ENCODE assay signal across 8 cellular contexts in genomic region chr12:121537814-121538698, GRCh38. TPM values are rescaled to one million over a fixed set of nuclear protein-coding genes. Genes with fewer than 3 reads are reported as not detected.
A peak's percentile ranks its signal among the peaks of the same experiment; 100 is the strongest.
DNase-seq lines count a peak whose midpoint lies in the region; ATAC-seq and TF ChIP-seq lines count a peak whose summit lies in the region.

No MANE protein-coding gene starts in this region.

- intact Hi-C loops in activated T-helper 2 cell treated with anti-CD3 and anti-CD28 coated beads, Interferon-gamma antibody, Interleukin-2, Interleukin-4, amounts not matched to agents 10 μg/mL and 5 μg/mL and 100 μg/mL, durations not matched to agents 14 hours and 24 hours and 36 hours (cut with micrococcal nuclease): loop anchor here (5.0 kb wide), 3 partner anchors 44 to 134 kb away; partner anchors contain the start of genes KDM2B and ORAI1
- intact Hi-C loops in prostate gland (cut with DNase I): loop anchor here (2.0 kb wide), 1 partner anchor 37 kb away; no protein-coding TSS in a partner anchor

- peak overlapping the region; percentile 45; the same call in 1 of the 2 replicates for H2AFZ ChIP-seq in Karpas-422 (ENCODE audit: low read length)

- no peaks in the 10 kb centered on the region for H3K36me3 ChIP-seq in Karpas-422 (ENCODE audit: insufficient read depth, low read length)
- H3K36me3 ChIP-seq in gastroesophageal sphincter: peaks cover 0 to 8% of the 10 kb centered on the region in 2 donors
- no peaks in the 10 kb centered on the region for H3K36me3 ChIP-seq in prostate gland

- peak overlapping the region; percentile 95 for H3K9ac ChIP-seq in Karpas-422 (ENCODE audit: low read length)

- peak in 1 of 4 experiments; percentile 5 for TF ChIP-seq CTCF in gastroesophageal sphincter (IDR thresholded peaks at IDR 0.05)
- no peak for TF ChIP-seq CTCF in prostate gland (IDR thresholded peaks at IDR 0.05)

- H3K27ac ChIP-seq in Karpas-422 (ENCODE audit: low read length) (peak overlapping the region; percentile 99), gastroesophageal sphincter (peak overlapping the region; percentile 80 to 95 (median 94)), prostate gland (peak overlapping the region; percentile 76 to 82)

- H3K27me3 Mint-ChIP-seq in activated T-helper 2 cell treated with anti-CD3 and anti-CD28 coated beads, Interferon-gamma antibody, Interleukin-2, Interleukin-4, amounts not matched to agents 10 μg/mL and 5 μg/mL and 100 μg/mL, durations not matched to agents 14 hours and 24 hours and 36 hours (ENCODE audit: low read depth): no peaks in the 10 kb centered on the region

- H3K4me3 ChIP-seq in Karpas-422 (ENCODE audit: low read length) (peak overlapping the region; percentile 84), gastroesophageal sphincter (peak overlapping the region; percentile 50 to 86), prostate gland (peak overlapping the region; percentile 50 to 51)

- H3K4me2 ChIP-seq in Karpas-422 (ENCODE audit: low read depth, low read length, poor library complexity, severe bottlenecking): peak overlapping the region; percentile 96

- H3K4me3 Mint-ChIP-seq in activated T-helper 2 cell treated with anti-CD3 and anti-CD28 coated beads, Interferon-gamma antibody, Interleukin-2, Interleukin-4, amounts not matched to agents 10 μg/mL and 5 μg/mL and 100 μg/mL, durations not matched to agents 14 hours and 24 hours and 36 hours (ENCODE audit: low read depth): peak overlapping the region; percentile 79

- peak; percentile 15 for DNase-seq in EH (ENCODE audit: low read depth)
- peak; percentile 79 for DNase-seq in Karpas-422
- DNase-seq in activated T-helper 2 cell treated with anti-CD3 and anti-CD28 coated beads, Interferon-gamma antibody, Interleukin-2, Interleukin-4, amounts not matched to agents 10 μg/mL and 5 μg/mL and 100 μg/mL, durations not matched to agents 14 hours and 24 hours and 36 hours (ENCODE audit: low spot score): no peak
- no peak for DNase-seq in prostate gland (ENCODE audit: low spot score)
- DNase-seq in NCI-H2107 treated with DMSO at 0.1 percent for 48 hours (lab: John Stamatoyannopoulos, UW; ENCODE audit: unreplicated experiment): no peak
- no peak for DNase-seq in NCI-H1092 treated with DMSO at 0.1 percent for 48 hours (lab: John Stamatoyannopoulos, UW)

- peaks cover 33% of the 10 kb centered on the region for H3K4me1 Mint-ChIP-seq in activated T-helper 2 cell treated with anti-CD3 and anti-CD28 coated beads, Interferon-gamma antibody, Interleukin-2, Interleukin-4, amounts not matched to agents 10 μg/mL and 5 μg/mL and 100 μg/mL, durations not matched to agents 14 hours and 24 hours and 36 hours (ENCODE audit: low read depth)

- no peaks in the 10 kb centered on the region for H3K27me3 ChIP-seq in Karpas-422 (ENCODE audit: low read length)
- no peaks in the 10 kb centered on the region for H3K27me3 ChIP-seq in gastroesophageal sphincter
- H3K27me3 ChIP-seq in prostate gland (replicated peaks; ENCODE audit: insufficient read depth): no peaks in the 10 kb centered on the region

- no peak for TF ChIP-seq EP300 in gastroesophageal sphincter (IDR thresholded peaks at IDR 0.05)

- TF ChIP-seq POLR2A in gastroesophageal sphincter (IDR thresholded peaks at IDR 0.05): no peak
- no peak for TF ChIP-seq POLR2A in prostate gland (IDR thresholded peaks at IDR 0.05)

- peaks cover 18% of the 10 kb centered on the region for H3K36me3 Mint-ChIP-seq in activated T-helper 2 cell treated with anti-CD3 and anti-CD28 coated beads, Interferon-gamma antibody, Interleukin-2, Interleukin-4, amounts not matched to agents 10 μg/mL and 5 μg/mL and 100 μg/mL, durations not matched to agents 14 hours and 24 hours and 36 hours (ENCODE audit: low read depth)

- H4K20me1 ChIP-seq in Karpas-422 (ENCODE audit: insufficient read depth, low read depth, low read length): no peaks in the 10 kb centered on the region

- peak overlapping the region; percentile 65 for H3K27ac Mint-ChIP-seq in activated T-helper 2 cell treated with anti-CD3 and anti-CD28 coated beads, Interferon-gamma antibody, Interleukin-2, Interleukin-4, amounts not matched to agents 10 μg/mL and 5 μg/mL and 100 μg/mL, durations not matched to agents 14 hours and 24 hours and 36 hours

- no peaks in the 10 kb centered on the region for H3K9me2 ChIP-seq in Karpas-422 (replicated peaks; ENCODE audit: insufficient read depth, low read length)

- peaks cover 53% of the 10 kb centered on the region for H3K4me1 ChIP-seq in Karpas-422 (ENCODE audit: low read length)
- peaks cover 0 to 60% (median 14%) of the 10 kb centered on the region in 3 donors for H3K4me1 ChIP-seq in gastroesophageal sphincter
- H3K4me1 ChIP-seq in prostate gland (replicated peaks): peaks cover 4% of the 10 kb centered on the region

- H3K9me3 ChIP-seq in Karpas-422 (ENCODE audit: low read length) (no peaks in the 10 kb centered on the region), gastroesophageal sphincter (no peaks in the 10 kb centered on the region), prostate gland (no peaks in the 10 kb centered on the region)

- H3K9me3 Mint-ChIP-seq in activated T-helper 2 cell treated with anti-CD3 and anti-CD28 coated beads, Interferon-gamma antibody, Interleukin-2, Interleukin-4, amounts not matched to agents 10 μg/mL and 5 μg/mL and 100 μg/mL, durations not matched to agents 14 hours and 24 hours and 36 hours: no peaks in the 10 kb centered on the region

- peaks cover 18% of the 10 kb centered on the region for H3K79me2 ChIP-seq in Karpas-422 (ENCODE audit: low read length)

- peak; percentile 19 for ATAC-seq in GM21528 (IDR thresholded peaks at IDR 0.05; ENCODE audit: low FRiP score, unreplicated experiment)
- ATAC-seq in gastroesophageal sphincter: peak; percentile 13

- WGBS in gastroesophageal sphincter (ENCODE audit: low coverage in 1 of 2), 2 donors: 24 to 80% methylated on average over 1 to 7 of the region's 83 CpGs
- WGBS in prostate gland: 3% methylated on average over 48 of the region's 83 CpGs

RNA-seq across cellular contexts. Expression of gene KDM2B, which starts 42.8 kb away (rescaled TPM):
- 39.1 and 102 TPM in 2 replicates for total RNA-seq in Karpas-422 (2014; rRNA removed; shearing (Covaris generic); ENCODE audit: low replicate concordance)
- 56.2 and 59.3 TPM in 2 replicates for total RNA-seq in activated T-helper 2 cell treated with anti-CD3 and anti-CD28 coated beads, Interferon-gamma antibody, Interleukin-2, Interleukin-4, amounts not matched to agents 10 μg/mL and 5 μg/mL and 100 μg/mL, durations not matched to agents 14 hours and 24 hours and 36 hours
- 10 to 100 TPM in 3 of 4 donors, 1 to 10 TPM in 1; 10.0 to 26.5 (median 15.0) TPM for total RNA-seq in gastroesophageal sphincter
- 10 to 100 TPM; 18.1 to 39.3 TPM for total RNA-seq in prostate gland

Comparison
In these comparisons a context has a peak if more than half of its experiments do, and no peak if none do; other contexts are left out.
1. DNase-seq: peak in EH (single experiment) and Karpas-422 (single experiment); none in activated T-helper 2 cell treated with anti-CD3 and anti-CD28 coated beads, Interferon-gamma antibody, Interleukin-2, Interleukin-4, amounts not matched to agents 10 μg/mL and 5 μg/mL and 100 μg/mL, durations not matched to agents 14 hours and 24 hours and 36 hours (single experiment), prostate gland (single experiment), NCI-H2107 treated with DMSO at 0.1 percent for 48 hours (single experiment) and NCI-H1092 treated with DMSO at 0.1 percent for 48 hours (single experiment).
2. Peak in every context shown above with its lines, with median percentiles within 50 percentile points of each other: H3K27ac ChIP-seq and H3K4me3 ChIP-seq.